1 cellular context compared by ENCODE assay signal in the genomic region with DNA sequence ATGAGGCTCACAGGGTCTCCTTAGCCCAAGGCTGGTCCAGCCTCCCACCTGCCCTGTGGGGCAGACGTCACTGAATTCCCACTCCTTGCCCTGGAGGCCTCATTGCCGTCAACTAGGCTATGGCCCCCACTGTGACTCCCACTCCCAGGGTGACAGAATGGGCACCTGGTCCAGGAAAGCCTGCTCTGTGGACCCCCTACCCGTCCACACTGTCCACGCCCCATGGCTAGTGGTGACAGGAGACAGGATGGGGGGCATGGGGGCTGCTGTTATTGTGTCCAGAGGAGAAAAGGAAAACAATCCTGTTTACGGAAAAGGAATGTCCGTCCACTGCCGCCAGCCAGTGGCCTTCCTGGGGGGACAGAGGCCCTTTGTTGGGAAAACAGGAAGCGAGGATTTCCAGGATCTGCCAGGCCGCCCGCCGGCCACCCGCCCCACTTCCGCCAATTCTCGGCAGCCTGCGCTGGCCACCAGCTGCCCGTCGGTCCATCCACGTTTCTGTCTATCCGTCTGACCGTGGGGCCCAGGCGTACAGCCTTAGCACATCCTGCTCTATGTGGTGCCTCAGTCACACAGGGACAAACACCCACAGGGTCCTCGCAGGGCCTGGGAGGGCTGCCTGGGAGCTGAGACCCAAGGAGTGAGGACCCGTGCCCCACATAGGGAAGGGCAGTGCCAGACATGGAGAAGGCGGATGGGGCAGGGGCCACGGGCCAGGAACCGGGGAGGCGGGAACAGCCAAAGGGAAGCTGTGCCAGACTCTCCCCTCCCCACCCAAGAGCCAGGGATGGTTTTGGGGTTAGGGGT.
TF ChIP-seq lines count a peak whose summit lies in the region.

No MANE protein-coding gene starts in this region.

TF ChIP-seq in HepG2, 621 proteins besides CTCF, POLR2A, EP300 and RAD21 (continued from another document and continues in another):
- TF ChIP-seq, protein P1, sequence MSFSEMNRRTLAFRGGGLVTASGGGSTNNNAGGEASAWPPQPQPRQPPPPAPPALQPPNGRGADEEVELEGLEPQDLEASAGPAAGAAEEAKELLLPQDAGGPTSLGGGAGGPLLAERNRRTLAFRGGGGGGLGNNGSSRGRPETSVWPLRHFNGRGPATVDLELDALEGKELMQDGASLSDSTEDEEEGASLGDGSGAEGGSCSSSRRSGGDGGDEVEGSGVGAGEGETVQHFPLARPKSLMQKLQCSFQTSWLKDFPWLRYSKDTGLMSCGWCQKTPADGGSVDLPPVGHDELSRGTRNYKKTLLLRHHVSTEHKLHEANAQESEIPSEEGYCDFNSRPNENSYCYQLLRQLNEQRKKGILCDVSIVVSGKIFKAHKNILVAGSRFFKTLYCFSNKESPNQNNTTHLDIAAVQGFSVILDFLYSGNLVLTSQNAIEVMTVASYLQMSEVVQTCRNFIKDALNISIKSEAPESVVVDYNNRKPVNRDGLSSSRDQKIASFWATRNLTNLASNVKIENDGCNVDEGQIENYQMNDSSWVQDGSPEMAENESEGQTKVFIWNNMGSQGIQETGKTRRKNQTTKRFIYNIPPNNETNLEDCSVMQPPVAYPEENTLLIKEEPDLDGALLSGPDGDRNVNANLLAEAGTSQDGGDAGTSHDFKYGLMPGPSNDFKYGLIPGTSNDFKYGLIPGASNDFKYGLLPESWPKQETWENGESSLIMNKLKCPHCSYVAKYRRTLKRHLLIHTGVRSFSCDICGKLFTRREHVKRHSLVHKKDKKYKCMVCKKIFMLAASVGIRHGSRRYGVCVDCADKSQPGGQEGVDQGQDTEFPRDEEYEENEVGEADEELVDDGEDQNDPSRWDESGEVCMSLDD (CRISPR knock-in tag; IDR thresholded peaks at IDR 0.05; ENCODE audit: borderline replicate concordance), result no peak
- TF ChIP-seq, protein P2, sequence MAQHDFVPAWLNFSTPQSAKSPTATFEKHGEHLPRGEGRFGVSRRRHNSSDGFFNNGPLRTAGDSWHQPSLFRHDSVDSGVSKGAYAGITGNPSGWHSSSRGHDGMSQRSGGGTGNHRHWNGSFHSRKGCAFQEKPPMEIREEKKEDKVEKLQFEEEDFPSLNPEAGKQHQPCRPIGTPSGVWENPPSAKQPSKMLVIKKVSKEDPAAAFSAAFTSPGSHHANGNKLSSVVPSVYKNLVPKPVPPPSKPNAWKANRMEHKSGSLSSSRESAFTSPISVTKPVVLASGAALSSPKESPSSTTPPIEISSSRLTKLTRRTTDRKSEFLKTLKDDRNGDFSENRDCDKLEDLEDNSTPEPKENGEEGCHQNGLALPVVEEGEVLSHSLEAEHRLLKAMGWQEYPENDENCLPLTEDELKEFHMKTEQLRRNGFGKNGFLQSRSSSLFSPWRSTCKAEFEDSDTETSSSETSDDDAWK (CRISPR knock-in tag; IDR thresholded peaks at IDR 0.05), result no peak
- TF ChIP-seq ZNF3 (CRISPR knock-in tag; IDR thresholded peaks at IDR 0.05) (no peak), FOXJ3 (CRISPR knock-in tag; IDR thresholded peaks at IDR 0.05; ENCODE audit: borderline replicate concordance) (no peak), FOSL2 (CRISPR knock-in tag; IDR thresholded peaks at IDR 0.05) (no peak; the same call in 1 of the 2 replicates), GABPA (IDR thresholded peaks at IDR 0.05; ENCODE audit: low read depth, low read length) (peak; percentile 67), GABPA (CRISPR knock-in tag; IDR thresholded peaks at IDR 0.05; ENCODE audit: low read depth) (peak; percentile 90), ZFP1 (CRISPR knock-in tag; IDR thresholded peaks at IDR 0.05) (no peak), STAT5B (CRISPR knock-in tag; IDR thresholded peaks at IDR 0.05) (no peak), KDM1A (CRISPR knock-in tag; IDR thresholded peaks at IDR 0.05) (no peak), GATAD1 (CRISPR knock-in tag; IDR thresholded peaks at IDR 0.05) (0 out of 2 replicates have a peak, but pooled peaks have one; percentile 35), BORCS8-MEF2B (CRISPR knock-in tag; IDR thresholded peaks at IDR 0.05) (no peak), SMAD3 (CRISPR knock-in tag; IDR thresholded peaks at IDR 0.05) (0 out of 2 replicates have a peak, but pooled peaks have one; percentile 16), ZNF816 (CRISPR knock-in tag; IDR thresholded peaks at IDR 0.05; ENCODE audit: borderline replicate concordance) (no peak; the same call in 1 of the 2 replicates), ZNF83 (CRISPR knock-in tag; IDR thresholded peaks at IDR 0.05; ENCODE audit: borderline replicate concordance) (no peak), SMC3 (IDR thresholded peaks at IDR 0.05; ENCODE audit: low read length) (no peak), CHCHD3 (CRISPR knock-in tag; IDR thresholded peaks at IDR 0.05) (no peak), ZFP90 (CRISPR knock-in tag; IDR thresholded peaks at IDR 0.05; ENCODE audit: borderline replicate concordance) (no peak), SSRP1 (CRISPR knock-in tag; IDR thresholded peaks at IDR 0.05) (0 out of 2 replicates have a peak, but pooled peaks have one; percentile 67), GZF1 (CRISPR knock-in tag; IDR thresholded peaks at IDR 0.05) (no peak), PHF5A (CRISPR knock-in tag; IDR thresholded peaks at IDR 0.05; ENCODE audit: low read depth, unreplicated experiment) (no peak), EHMT2 (IDR thresholded peaks at IDR 0.05; ENCODE audit: borderline replicate concordance, low read depth, low read length) (no peak), ZNF510 (CRISPR knock-in tag; IDR thresholded peaks at IDR 0.05; ENCODE audit: low read depth) (no peak; the same call in 1 of the 2 replicates), MXD4 (CRISPR knock-in tag; IDR thresholded peaks at IDR 0.05) (peak; percentile 42; the same call in 1 of the 2 replicates), ZNF12 (CRISPR knock-in tag; IDR thresholded peaks at IDR 0.05) (no peak), ATM (IDR thresholded peaks at IDR 0.05; ENCODE audit: borderline replicate concordance) (no peak), ZIK1 (CRISPR knock-in tag; IDR thresholded peaks at IDR 0.05; ENCODE audit: borderline replicate concordance, low read depth) (no peak), ZNF772 (CRISPR knock-in tag; IDR thresholded peaks at IDR 0.05) (peak; percentile 91), PHB2 (IDR thresholded peaks at IDR 0.05; ENCODE audit: partially characterized antibody) (no peak), POLR2G (IDR thresholded peaks at IDR 0.05; ENCODE audit: low read depth, low read length) (peak; percentile 75), HNRNPH1 (optimal IDR thresholded peaks at IDR 0.05; ENCODE audit: low read depth, low read length) (no peak), ZNF775 (CRISPR knock-in tag; IDR thresholded peaks at IDR 0.05; ENCODE audit: borderline replicate concordance) (no peak), PHF21A (CRISPR knock-in tag; IDR thresholded peaks at IDR 0.05) (peak; percentile 88), ZBTB20 (CRISPR knock-in tag; IDR thresholded peaks at IDR 0.05; ENCODE audit: borderline replicate concordance, low read depth) (no peak; the same call in 1 of the 2 replicates), ZNF382 (CRISPR knock-in tag; IDR thresholded peaks at IDR 0.05; ENCODE audit: borderline replicate concordance) (no peak), ZNF260 (CRISPR knock-in tag; IDR thresholded peaks at IDR 0.05; ENCODE audit: borderline replicate concordance, low read depth) (no peak), ZNF792 (CRISPR knock-in tag; IDR thresholded peaks at IDR 0.05) (no peak), SOX5 (CRISPR knock-in tag; IDR thresholded peaks at IDR 0.05; ENCODE audit: borderline replicate concordance) (peak; percentile 91; the same call in 1 of the 2 replicates), SP5 (CRISPR knock-in tag; IDR thresholded peaks at IDR 0.05; ENCODE audit: borderline replicate concordance, low read depth) (peak; percentile 83), ZNF761 (CRISPR knock-in tag; conservative IDR thresholded peaks at IDR 0.05) (no peak), ATF1 (CRISPR knock-in tag; IDR thresholded peaks at IDR 0.05) (no peak), RXRA (CRISPR knock-in tag; IDR thresholded peaks at IDR 0.05) (peak; percentile 52; the same call in 1 of the 2 replicates), MED8 (CRISPR knock-in tag; IDR thresholded peaks at IDR 0.05; ENCODE audit: insufficient replicate concordance) (peak; percentile 43), RFXANK (CRISPR knock-in tag; IDR thresholded peaks at IDR 0.05) (no peak), ZSCAN29 (CRISPR knock-in tag; conservative IDR thresholded peaks at IDR 0.05) (peak; percentile 61; the same call in 1 of the 2 replicates)
- TF ChIP-seq, protein P3, sequence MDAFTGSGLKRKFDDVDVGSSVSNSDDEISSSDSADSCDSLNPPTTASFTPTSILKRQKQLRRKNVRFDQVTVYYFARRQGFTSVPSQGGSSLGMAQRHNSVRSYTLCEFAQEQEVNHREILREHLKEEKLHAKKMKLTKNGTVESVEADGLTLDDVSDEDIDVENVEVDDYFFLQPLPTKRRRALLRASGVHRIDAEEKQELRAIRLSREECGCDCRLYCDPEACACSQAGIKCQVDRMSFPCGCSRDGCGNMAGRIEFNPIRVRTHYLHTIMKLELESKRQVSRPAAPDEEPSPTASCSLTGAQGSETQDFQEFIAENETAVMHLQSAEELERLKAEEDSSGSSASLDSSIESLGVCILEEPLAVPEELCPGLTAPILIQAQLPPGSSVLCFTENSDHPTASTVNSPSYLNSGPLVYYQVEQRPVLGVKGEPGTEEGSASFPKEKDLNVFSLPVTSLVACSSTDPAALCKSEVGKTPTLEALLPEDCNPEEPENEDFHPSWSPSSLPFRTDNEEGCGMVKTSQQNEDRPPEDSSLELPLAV (CRISPR knock-in tag; conservative IDR thresholded peaks at IDR 0.05; ENCODE audit: low read depth), result no peak
- TF ChIP-seq, protein P4, sequence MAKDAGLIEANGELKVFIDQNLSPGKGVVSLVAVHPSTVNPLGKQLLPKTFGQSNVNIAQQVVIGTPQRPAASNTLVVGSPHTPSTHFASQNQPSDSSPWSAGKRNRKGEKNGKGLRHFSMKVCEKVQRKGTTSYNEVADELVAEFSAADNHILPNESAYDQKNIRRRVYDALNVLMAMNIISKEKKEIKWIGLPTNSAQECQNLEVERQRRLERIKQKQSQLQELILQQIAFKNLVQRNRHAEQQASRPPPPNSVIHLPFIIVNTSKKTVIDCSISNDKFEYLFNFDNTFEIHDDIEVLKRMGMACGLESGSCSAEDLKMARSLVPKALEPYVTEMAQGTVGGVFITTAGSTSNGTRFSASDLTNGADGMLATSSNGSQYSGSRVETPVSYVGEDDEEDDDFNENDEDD (CRISPR knock-in tag; IDR thresholded peaks at IDR 0.05; ENCODE audit: borderline replicate concordance), result 0 out of 2 replicates have a peak, but pooled peaks have one; percentile 32
- TF ChIP-seq, protein P5, sequence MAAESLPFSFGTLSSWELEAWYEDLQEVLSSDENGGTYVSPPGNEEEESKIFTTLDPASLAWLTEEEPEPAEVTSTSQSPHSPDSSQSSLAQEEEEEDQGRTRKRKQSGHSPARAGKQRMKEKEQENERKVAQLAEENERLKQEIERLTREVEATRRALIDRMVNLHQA (CRISPR knock-in tag; IDR thresholded peaks at IDR 0.05), result no peak
- TF ChIP-seq, protein P6, sequence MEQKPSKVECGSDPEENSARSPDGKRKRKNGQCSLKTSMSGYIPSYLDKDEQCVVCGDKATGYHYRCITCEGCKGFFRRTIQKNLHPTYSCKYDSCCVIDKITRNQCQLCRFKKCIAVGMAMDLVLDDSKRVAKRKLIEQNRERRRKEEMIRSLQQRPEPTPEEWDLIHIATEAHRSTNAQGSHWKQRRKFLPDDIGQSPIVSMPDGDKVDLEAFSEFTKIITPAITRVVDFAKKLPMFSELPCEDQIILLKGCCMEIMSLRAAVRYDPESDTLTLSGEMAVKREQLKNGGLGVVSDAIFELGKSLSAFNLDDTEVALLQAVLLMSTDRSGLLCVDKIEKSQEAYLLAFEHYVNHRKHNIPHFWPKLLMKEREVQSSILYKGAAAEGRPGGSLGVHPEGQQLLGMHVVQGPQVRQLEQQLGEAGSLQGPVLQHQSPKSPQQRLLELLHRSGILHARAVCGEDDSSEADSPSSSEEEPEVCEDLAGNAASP (CRISPR knock-in tag; IDR thresholded peaks at IDR 0.05; ENCODE audit: borderline replicate concordance), result peak; percentile 83; the same call in 1 of the 2 replicates
- TF ChIP-seq, protein P7, sequence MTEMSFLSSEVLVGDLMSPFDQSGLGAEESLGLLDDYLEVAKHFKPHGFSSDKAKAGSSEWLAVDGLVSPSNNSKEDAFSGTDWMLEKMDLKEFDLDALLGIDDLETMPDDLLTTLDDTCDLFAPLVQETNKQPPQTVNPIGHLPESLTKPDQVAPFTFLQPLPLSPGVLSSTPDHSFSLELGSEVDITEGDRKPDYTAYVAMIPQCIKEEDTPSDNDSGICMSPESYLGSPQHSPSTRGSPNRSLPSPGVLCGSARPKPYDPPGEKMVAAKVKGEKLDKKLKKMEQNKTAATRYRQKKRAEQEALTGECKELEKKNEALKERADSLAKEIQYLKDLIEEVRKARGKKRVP (CRISPR knock-in tag; IDR thresholded peaks at IDR 0.05), result 0 out of 4 replicates have a peak, but pooled peaks of 1 of the 2 experiments have one; percentile 13
- TF ChIP-seq, protein P8, sequence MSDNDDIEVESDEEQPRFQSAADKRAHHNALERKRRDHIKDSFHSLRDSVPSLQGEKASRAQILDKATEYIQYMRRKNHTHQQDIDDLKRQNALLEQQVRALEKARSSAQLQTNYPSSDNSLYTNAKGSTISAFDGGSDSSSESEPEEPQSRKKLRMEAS (IDR thresholded peaks at IDR 0.05), result peak; percentile 69
- TF ChIP-seq, protein P9, sequence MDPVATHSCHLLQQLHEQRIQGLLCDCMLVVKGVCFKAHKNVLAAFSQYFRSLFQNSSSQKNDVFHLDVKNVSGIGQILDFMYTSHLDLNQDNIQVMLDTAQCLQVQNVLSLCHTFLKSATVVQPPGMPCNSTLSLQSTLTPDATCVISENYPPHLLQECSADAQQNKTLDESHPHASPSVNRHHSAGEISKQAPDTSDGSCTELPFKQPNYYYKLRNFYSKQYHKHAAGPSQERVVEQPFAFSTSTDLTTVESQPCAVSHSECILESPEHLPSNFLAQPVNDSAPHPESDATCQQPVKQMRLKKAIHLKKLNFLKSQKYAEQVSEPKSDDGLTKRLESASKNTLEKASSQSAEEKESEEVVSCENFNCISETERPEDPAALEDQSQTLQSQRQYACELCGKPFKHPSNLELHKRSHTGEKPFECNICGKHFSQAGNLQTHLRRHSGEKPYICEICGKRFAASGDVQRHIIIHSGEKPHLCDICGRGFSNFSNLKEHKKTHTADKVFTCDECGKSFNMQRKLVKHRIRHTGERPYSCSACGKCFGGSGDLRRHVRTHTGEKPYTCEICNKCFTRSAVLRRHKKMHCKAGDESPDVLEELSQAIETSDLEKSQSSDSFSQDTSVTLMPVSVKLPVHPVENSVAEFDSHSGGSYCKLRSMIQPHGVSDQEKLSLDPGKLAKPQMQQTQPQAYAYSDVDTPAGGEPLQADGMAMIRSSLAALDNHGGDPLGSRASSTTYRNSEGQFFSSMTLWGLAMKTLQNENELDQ (CRISPR knock-in tag; IDR thresholded peaks at IDR 0.05; ENCODE audit: borderline replicate concordance), result no peak
- TF ChIP-seq, protein P10, sequence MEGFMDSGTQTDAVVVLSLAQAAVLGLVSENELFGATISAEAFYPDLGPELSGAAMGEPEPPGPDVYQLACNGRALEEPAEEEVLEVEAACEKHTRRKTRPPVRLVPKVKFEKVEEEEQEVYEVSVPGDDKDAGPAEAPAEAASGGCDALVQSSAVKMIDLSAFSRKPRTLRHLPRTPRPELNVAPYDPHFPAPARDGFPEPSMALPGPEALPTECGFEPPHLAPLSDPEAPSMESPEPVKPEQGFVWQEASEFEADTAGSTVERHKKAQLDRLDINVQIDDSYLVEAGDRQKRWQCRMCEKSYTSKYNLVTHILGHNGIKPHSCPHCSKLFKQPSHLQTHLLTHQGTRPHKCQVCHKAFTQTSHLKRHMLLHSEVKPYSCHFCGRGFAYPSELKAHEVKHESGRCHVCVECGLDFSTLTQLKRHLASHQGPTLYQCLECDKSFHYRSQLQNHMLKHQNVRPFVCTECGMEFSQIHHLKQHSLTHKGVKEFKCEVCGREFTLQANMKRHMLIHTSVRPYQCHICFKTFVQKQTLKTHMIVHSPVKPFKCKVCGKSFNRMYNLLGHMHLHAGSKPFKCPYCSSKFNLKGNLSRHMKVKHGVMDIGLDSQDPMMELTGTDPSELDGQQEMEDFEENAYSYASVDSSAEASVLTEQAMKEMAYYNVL (CRISPR knock-in tag; IDR thresholded peaks at IDR 0.05; ENCODE audit: borderline replicate concordance), result peak; percentile 74; the same call in 1 of the 2 replicates
